In the genomic region with DNA sequence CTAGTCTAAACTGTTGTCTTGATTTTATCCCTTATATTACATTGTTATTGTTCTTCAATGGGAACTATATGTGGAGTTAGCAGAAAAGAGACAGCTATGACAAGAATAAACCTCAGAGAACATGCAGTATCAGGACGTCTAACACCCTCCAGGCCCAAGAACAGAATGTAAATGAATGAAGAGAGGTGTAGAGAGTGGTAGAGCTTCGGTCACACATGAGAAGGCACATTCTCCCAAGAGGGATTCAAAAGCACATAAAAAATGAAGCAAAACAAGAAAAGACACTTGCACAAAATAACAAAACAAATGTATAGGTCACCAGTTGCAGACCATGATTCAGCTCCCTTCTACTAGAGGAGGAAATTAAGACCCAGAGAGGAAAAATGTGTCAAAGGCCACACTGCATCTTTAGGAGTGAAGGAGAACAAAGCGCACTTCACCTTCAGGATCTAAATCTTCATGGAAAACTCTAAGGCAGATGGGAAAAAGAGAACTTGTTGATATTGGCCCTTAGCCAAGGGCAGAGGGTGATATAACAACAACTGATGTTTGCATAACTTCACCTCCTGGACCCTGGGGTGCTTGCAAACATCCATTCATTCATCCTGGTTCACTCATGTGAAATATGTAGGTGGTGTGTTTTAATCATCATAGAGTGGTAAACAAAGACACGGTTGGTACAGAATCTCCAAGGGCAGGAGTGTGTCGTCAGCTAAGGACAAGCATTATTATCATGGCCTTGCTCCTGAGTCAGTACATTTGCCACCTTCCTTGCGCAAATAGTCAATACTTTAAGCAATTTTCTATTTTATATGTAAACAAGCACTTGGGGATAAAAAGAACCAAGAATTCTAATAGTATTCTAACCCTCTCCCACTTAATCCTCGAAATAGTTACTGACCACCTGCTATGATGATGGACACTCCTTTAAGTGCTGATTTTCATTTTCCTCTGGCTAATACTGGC, we compare ENCODE assay signal across 9 cellular contexts. TPM values are rescaled to one million over a fixed set of nuclear protein-coding genes. Genes with fewer than 3 reads are reported as not detected.
DNase-seq lines count a peak whose midpoint lies in the region; ATAC-seq and TF ChIP-seq lines count a peak whose summit lies in the region.
"Had no signal": no experiment of that assay in that cellular context is flagged by ENCODE, and none has a peak within 500 bp of the region (broad histone marks: within the 10 kb centered on the region; RNA-seq: fewer than 3 reads in every experiment).

No MANE protein-coding gene starts in this region.

- CTCF ChIA-PET in Panc1 (lab: Charles Lee) = no interaction called here
- CTCF ChIA-PET in activated CD4-positive, alpha-beta memory T cell treated with anti-CD3 and anti-CD28 coated beads, Interleukin-2, amount 10 ng/mL, durations not matched to agents 7 days and 5 days (lab: Charles Lee) = no interaction called here

- in situ Hi-C loops in Panc1 (cut with HindIII; ENCODE audit: low pct_unique_long_range_greater_than_20kb, low sequenced_read_pairs) = no loop called here

- intact Hi-C loops in Panc1 (cut with micrococcal nuclease; ENCODE audit: unreplicated experiment) = loop anchor here (10.0 kb wide), 1 partner anchor 216 kb away; no protein-coding TSS in a partner anchor

- peak overlapping the region in 2 of 5 donors; percentile 57 to 70 for H3K4me3 Mint-ChIP-seq in immature natural killer cell
- H3K4me3 Mint-ChIP-seq in activated CD4-positive, alpha-beta memory T cell treated with anti-CD3 and anti-CD28 coated beads, Interleukin-2, amount 10 ng/mL, durations not matched to agents 7 days and 5 days = no peak overlapping the region

- no peak overlapping the region for H3K27ac Mint-ChIP-seq in immature natural killer cell
- no peak overlapping the region for H3K27ac Mint-ChIP-seq in activated CD4-positive, alpha-beta memory T cell treated with anti-CD3 and anti-CD28 coated beads, Interleukin-2, amount 10 ng/mL, durations not matched to agents 7 days and 5 days

- peaks cover 29% of the 10 kb centered on the region in 2 donors for H3K4me1 Mint-ChIP-seq in immature natural killer cell
- peaks cover 28% of the 10 kb centered on the region for H3K4me1 Mint-ChIP-seq in activated CD4-positive, alpha-beta memory T cell treated with anti-CD3 and anti-CD28 coated beads, Interleukin-2, amount 10 ng/mL, durations not matched to agents 7 days and 5 days

- no peak for TF ChIP-seq CTCF in Panc1 (IDR thresholded peaks at IDR 0.05)

- H3K27me3 ChIP-seq in Panc1 (ENCODE audit: control insufficient read depth, insufficient read depth, low read length) = no peaks in the 10 kb centered on the region

- H3K27me3 Mint-ChIP-seq in immature natural killer cell (ENCODE audit: low read depth in 3 of 3) = no peaks in the 10 kb centered on the region
- peaks cover 1% of the 10 kb centered on the region for H3K27me3 Mint-ChIP-seq in activated CD4-positive, alpha-beta memory T cell treated with anti-CD3 and anti-CD28 coated beads, Interleukin-2, amount 10 ng/mL, durations not matched to agents 7 days and 5 days

- H3K4me3 ChIP-seq in Panc1 (ENCODE audit: low read depth in 2 of 2, low read length in 2 of 2) = no peak overlapping the region

- no peaks in the 10 kb centered on the region for H3K9me3 ChIP-seq in Panc1 (ENCODE audit: control insufficient read depth, insufficient read depth, low read depth, low read length)

- no TSS peak for BruUV-seq in Panc1 (replicated peaks; lab: Mats Ljungman, UMichigan)

- ATAC-seq in GM19351 (IDR thresholded peaks at IDR 0.05; ENCODE audit: unreplicated experiment) (peak; percentile 41), HG03354 (IDR thresholded peaks at IDR 0.05; ENCODE audit: poor library complexity, severe bottlenecking, unreplicated experiment) (peak; percentile 49), Panc1 (peak; percentile 74)

- peak overlapping the region; percentile 1; the same call in 1 of the 2 replicates for H3K27ac ChIP-seq in Panc1 (ENCODE audit: low read length)
- H3K27ac ChIP-seq: parathyroid adenoma had no signal

- peaks cover 16% of the 10 kb centered on the region for H3K4me1 ChIP-seq in Panc1 (ENCODE audit: control insufficient read depth, insufficient read depth, low read length)
- H3K4me1 ChIP-seq: parathyroid adenoma had no signal

- no peaks in the 10 kb centered on the region for H3K36me3 ChIP-seq in Panc1 (ENCODE audit: control insufficient read depth, insufficient read depth, low read length)

- POLR2A ChIA-PET in Panc1 (lab: Charles Lee) = interaction anchor here (0.5 kb wide), 1 partner anchor 350 kb away, joined by 3 read pairs; no protein-coding TSS in a partner anchor
- POLR2A ChIA-PET in activated CD4-positive, alpha-beta memory T cell treated with anti-CD3 and anti-CD28 coated beads, Interleukin-2, amount 10 ng/mL, durations not matched to agents 7 days and 5 days (lab: Charles Lee) = interaction anchor here (1.0 to 1.5 kb wide), 2 partner anchors 9 to 14 kb away, joined by 3 read pairs; no protein-coding TSS in a partner anchor

- H3K9me3 Mint-ChIP-seq in immature natural killer cell = no peaks in the 10 kb centered on the region
- no peaks in the 10 kb centered on the region for H3K9me3 Mint-ChIP-seq in activated CD4-positive, alpha-beta memory T cell treated with anti-CD3 and anti-CD28 coated beads, Interleukin-2, amount 10 ng/mL, durations not matched to agents 7 days and 5 days

- peak; percentile 56 for DNase-seq in Panc1 (ENCODE audit: low read depth, low spot score)
- peak; percentile 74 for DNase-seq in mucosa of gallbladder (ENCODE audit: low spot score)
- DNase-seq in immature natural killer cell = no peak
- no peak for DNase-seq in NCI-H2107 (lab: John Stamatoyannopoulos, UW)
- no peak for DNase-seq in activated CD4-positive, alpha-beta memory T cell treated with anti-CD3 and anti-CD28 coated beads, Interleukin-2, amount 10 ng/mL, durations not matched to agents 7 days and 5 days
- no peak for DNase-seq in NOMO-1 treated with dmso at 0.1 percent for 144 hours (lab: John Stamatoyannopoulos, UW; ENCODE audit: unreplicated experiment)

- H3K36me3 Mint-ChIP-seq in immature natural killer cell = peaks cover 0 to 5% (median 0%) of the 10 kb centered on the region in 3 donors
- H3K36me3 Mint-ChIP-seq in activated CD4-positive, alpha-beta memory T cell treated with anti-CD3 and anti-CD28 coated beads, Interleukin-2, amount 10 ng/mL, durations not matched to agents 7 days and 5 days (ENCODE audit: low read depth) = no peaks in the 10 kb centered on the region

RNA-seq across cellular contexts. Expression of gene NEK10, which starts 8.8 kb away (rescaled TPM):
- total RNA-seq in Panc1 (2021; ENCODE audit: unreplicated experiment) (5.7 TPM), mucosa of gallbladder (6.2 TPM)
- 0.94 TPM for polyA plus RNA-seq in Panc1 (2012; ENCODE audit: insufficient read length)
- polyA plus RNA-seq in immature natural killer cell = under 1 TPM in 1 of 3 donors, not detected in 2; 0.57 TPM
- total RNA-seq in activated CD4-positive, alpha-beta memory T cell treated with anti-CD3 and anti-CD28 coated beads, Interleukin-2, amount 10 ng/mL, durations not matched to agents 7 days and 5 days = under 1 TPM; 0.35 to 0.86 TPM

Comparison
In these comparisons a context has a peak if more than half of its experiments do, and no peak if none do; other contexts are left out.
1. DNase-seq: peak in Panc1 (single experiment) and mucosa of gallbladder (single experiment); none in immature natural killer cell (0 of 3), NCI-H2107 (single experiment), activated CD4-positive, alpha-beta memory T cell treated with anti-CD3 and anti-CD28 coated beads, Interleukin-2, amount 10 ng/mL, durations not matched to agents 7 days and 5 days (single experiment) and NOMO-1 treated with dmso at 0.1 percent for 144 hours (single experiment).
2. Peak in every context shown above with its lines, with median percentiles within 50 percentile points of each other: ATAC-seq.